1 cellular context compared by ENCODE assay signal in genomic region chr11:102831128-102831708, GRCh38.
TF ChIP-seq lines count a peak whose summit lies in the region.

No MANE protein-coding gene starts in this region.

TF ChIP-seq in H1, 55 proteins besides CTCF, POLR2A, EP300 and RAD21:
- TF ChIP-seq ASH2L (IDR thresholded peaks at IDR 0.05; ENCODE audit: low read length) (peak; percentile 25), GABPA (IDR thresholded peaks at IDR 0.05; ENCODE audit: borderline replicate concordance, insufficient read depth, low read length) (no peak), CREB1 (IDR thresholded peaks at IDR 0.05) (no peak), POLR2AphosphoS5 (IDR thresholded peaks at IDR 0.05; ENCODE audit: low read depth, low read length) (no peak), BRCA1 (IDR thresholded peaks at IDR 0.05; ENCODE audit: low read depth, low read length) (no peak), SRF (IDR thresholded peaks at IDR 0.05; ENCODE audit: low read depth, low read length) (no peak)
